ENCODE assay signal across 23 cellular contexts in the genomic region with DNA sequence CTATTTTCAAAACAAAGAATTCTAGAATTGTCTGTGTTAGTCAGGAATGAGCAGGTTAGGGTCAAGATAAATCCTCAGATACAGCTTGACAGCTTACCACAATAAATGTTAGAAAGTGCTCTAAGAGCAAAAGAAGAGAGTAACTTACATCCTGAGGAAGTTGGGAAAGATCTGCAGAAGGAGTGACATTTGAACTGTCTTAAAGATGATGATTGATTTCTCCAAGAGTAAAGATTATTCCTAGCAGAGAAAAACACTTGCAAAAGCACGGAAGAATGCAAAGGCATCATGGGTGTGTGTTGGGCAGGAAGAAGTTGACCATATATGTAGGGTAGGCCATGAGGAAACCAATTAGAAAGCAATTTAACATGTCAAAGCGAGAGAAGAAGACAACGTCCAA.
"Had no signal": no experiment of that assay in that cellular context is flagged by ENCODE, and none has a peak within 500 bp of the region (broad histone marks: within the 10 kb centered on the region; RNA-seq: fewer than 3 reads in every experiment).

No MANE protein-coding gene starts in this region.

- H3K27me3 ChIP-seq: esophagus squamous epithelium, gastrocnemius medialis, right lobe of liver, stomach, thyroid gland had no signal

- H3K36me3 ChIP-seq: esophagus squamous epithelium, gastrocnemius medialis, left lung, right lobe of liver, stomach, thyroid gland had no signal

- H3K4me3 ChIP-seq: esophagus squamous epithelium, gastrocnemius medialis, left lung, right lobe of liver, smooth muscle cell, stomach, thyroid gland had no signal

- DNase-seq: cerebellar nuclear complex; cortex of kidney; effector memory CD8-positive, alpha-beta T cell; erythroblast; esophagus squamous epithelium; foreskin fibroblast; gastrocnemius medialis; head of caudate nucleus; kidney; left lung; mesendoderm; natural killer cell; right lobe of liver; stimulated activated CD4-positive, alpha-beta T cell treated with anti-CD3 and anti-CD28 coated beads, Interleukin-12 subunit alpha, Interleukin-12 subunit beta, amount 100 ng/mL, for 4 hours; stimulated activated CD4-positive, alpha-beta T cell treated with anti-CD3 and anti-CD28 coated beads, Interleukin-1b, Interleukin-23, amount 100 ng/mL, for 48 hours; stimulated activated CD4-positive, alpha-beta T cell treated with anti-CD3 and anti-CD28 coated beads, Interleukin-4, amount 100 ng/mL, for 1 hour; stimulated activated naive CD4-positive, alpha-beta T cell treated with Interleukin-2 at 50 U/mL for 16 hours; stomach; thyroid gland; trophoblast cell had no signal

- H3K4me1 ChIP-seq: esophagus squamous epithelium, gastrocnemius medialis, left lung, parathyroid adenoma, right lobe of liver, thyroid gland had no signal

- H3K9me3 ChIP-seq: esophagus squamous epithelium, gastrocnemius medialis, left lung, right lobe of liver, stomach, thyroid gland had no signal

- H3K27ac ChIP-seq: esophagus squamous epithelium, gastrocnemius medialis, left lung, parathyroid adenoma, right lobe of liver, stomach, thyroid gland had no signal

- H3K4me2 ChIP-seq: smooth muscle cell had no signal

- ATAC-seq: effector memory CD8-positive, alpha-beta T cell; gastrocnemius medialis; left lung; natural killer cell; right lobe of liver; stimulated activated effector memory CD8-positive, alpha-beta T cell treated with anti-CD3 and anti-CD28 coated beads, Interleukin-12 subunit alpha, Interleukin-12 subunit beta, amount 100 ng/mL, for 72 hours had no signal

- H3K9ac ChIP-seq: parathyroid adenoma had no signal

- H2AFZ ChIP-seq: parathyroid adenoma had no signal
